8 cellular contexts compared by ENCODE assay signal in the genomic region with DNA sequence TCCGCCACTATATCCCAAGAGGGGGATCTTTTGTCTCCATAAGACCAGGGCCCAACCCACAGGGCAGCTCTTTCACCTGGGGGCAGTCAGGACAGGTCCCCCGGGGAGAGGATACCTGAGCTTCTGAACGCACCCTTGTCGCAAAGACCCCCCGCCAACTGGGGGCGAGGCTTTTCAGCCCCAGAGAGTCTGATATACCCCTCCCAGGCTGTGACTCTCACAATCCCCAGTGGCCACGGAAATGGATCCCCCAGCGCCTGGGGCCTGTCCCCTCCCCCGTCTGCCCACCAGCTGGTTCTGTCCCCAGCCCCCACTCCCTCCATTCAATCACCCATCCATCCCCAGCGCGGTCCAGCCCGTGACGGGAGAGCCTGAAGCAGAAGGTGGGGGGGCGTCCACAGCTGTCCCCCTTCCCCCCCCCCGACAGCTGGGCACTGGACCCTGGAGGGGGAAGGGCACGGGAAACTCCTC. TPM values are rescaled to one million over a fixed set of nuclear protein-coding genes. Genes with fewer than 3 reads are reported as not detected.
DNase-seq lines count a peak whose midpoint lies in the region; ATAC-seq and TF ChIP-seq lines count a peak whose summit lies in the region.

No MANE protein-coding gene starts in this region.

- no peak for TF ChIP-seq POLR2A in testis (IDR thresholded peaks at IDR 0.05)

- H3K36me3 ChIP-seq in brain microvascular endothelial cell (replicated peaks): no peaks in the 10 kb centered on the region
- no peaks in the 10 kb centered on the region for H3K36me3 ChIP-seq in liver (ENCODE audit: control insufficient read depth in 4 of 4, insufficient read depth in 3 of 4, low read depth in 1 of 4, low read length in 3 of 4)
- H3K36me3 ChIP-seq in testis (ENCODE audit: low read depth, missing control alignments): no peaks in the 10 kb centered on the region

- intact Hi-C loops in testis (cut with DNase I; ENCODE audit: low total_unique reads): no loop called here

- H3K27ac ChIP-seq in brain microvascular endothelial cell (no peak overlapping the region), liver (ENCODE audit: low read depth in 1 of 2, low read length in 2 of 2) (peak overlapping the region; percentile 36 to 53), testis (peak overlapping the region; percentile 82 to 91)

- ATAC-seq in HG03280 (IDR thresholded peaks at IDR 0.05; ENCODE audit: unreplicated experiment): no peak

- no peak overlapping the region for H3K9ac ChIP-seq in liver (ENCODE audit: low read depth in 1 of 2, low read length in 2 of 2)

- TF ChIP-seq CTCF in brain microvascular endothelial cell (IDR thresholded peaks at IDR 0.05; ENCODE audit: low read depth, low read length, missing control alignments): no peak
- TF ChIP-seq CTCF in liver (IDR thresholded peaks at IDR 0.05; ENCODE audit: low read depth, low read length, missing input control): no peak
- TF ChIP-seq CTCF in testis (IDR thresholded peaks at IDR 0.05): no peak

- peaks cover 0 to 12% (median 6%) of the 10 kb centered on the region in 4 donors for H3K4me1 ChIP-seq in liver (ENCODE audit: control insufficient read depth in 4 of 4, insufficient read depth in 4 of 4, low read length in 3 of 4)
- H3K4me1 ChIP-seq in testis: peaks cover 9% of the 10 kb centered on the region

- no peaks in the 10 kb centered on the region for H3K27me3 ChIP-seq in brain microvascular endothelial cell (replicated peaks)
- H3K27me3 ChIP-seq in liver (ENCODE audit: control insufficient read depth in 4 of 4, insufficient read depth in 4 of 4, low read length in 3 of 4): no peaks in the 10 kb centered on the region
- no peaks in the 10 kb centered on the region for H3K27me3 ChIP-seq in testis

- in situ Hi-C loops in brain microvascular endothelial cell (cut with HindIII; ENCODE audit: low pct_ligation_motif_present, low sequenced_read_pairs): no loop called here

- DNase-seq in NCI-H2227 (lab: John Stamatoyannopoulos, UW; ENCODE audit: unreplicated experiment) (peak; percentile 6), NCI-H2227 treated with DMSO at 0.1 percent for 48 hours (lab: John Stamatoyannopoulos, UW) (no peak), brain microvascular endothelial cell (no peak), testis (no peak), globus pallidus (ENCODE audit: low spot score) (no peak)
- DNase-seq in activated CD4-positive, CD25-positive, alpha-beta regulatory T cell treated with anti-CD3 and anti-CD28 coated beads, Interleukin-2, amount 50 U/mL, for 72 hours: no peak

- 48% methylated on average over 16 of the region's 16 CpGs for WGBS in liver
- WGBS in testis, 2 donors: 23 to 28% methylated on average over 8 to 16 of the region's 16 CpGs

- H3K9me3 ChIP-seq in liver (ENCODE audit: control insufficient read depth in 4 of 4, low read length in 3 of 4) (no peaks in the 10 kb centered on the region), testis (no peaks in the 10 kb centered on the region)

- H3K4me3 ChIP-seq in brain microvascular endothelial cell (ENCODE audit: low read depth, low read length) (peak overlapping the region; percentile 68), liver (ENCODE audit: low read depth in 1 of 3, low read length in 3 of 3) (peak overlapping the region; percentile 53 to 80 (median 62)), testis (peak overlapping the region; percentile 84 to 89)

- TF ChIP-seq RAD21 in liver (IDR thresholded peaks at IDR 0.05): no peak

TF ChIP-seq in liver, 16 proteins besides CTCF, POLR2A, EP300 and RAD21:
- no peak for TF ChIP-seq GABPA (IDR thresholded peaks at IDR 0.05 in 1 of 2, conservative IDR thresholded peaks at IDR 0.05 in 1 of 2)
- TF ChIP-seq FOXA1 (IDR thresholded peaks at IDR 0.05): no peak
- no peak for TF ChIP-seq ATF3 (IDR thresholded peaks at IDR 0.05)
- TF ChIP-seq SP1 (IDR thresholded peaks at IDR 0.05): no peak
- TF ChIP-seq FOXA2 (IDR thresholded peaks at IDR 0.05): no peak
- TF ChIP-seq ZBTB33 (IDR thresholded peaks at IDR 0.05): no peak
- no peak for TF ChIP-seq RXRA (IDR thresholded peaks at IDR 0.05)

RNA-seq across cellular contexts. Expression of gene DOCK6, which starts 0.9 kb away (rescaled TPM):
- total RNA-seq in liver: 10 to 100 TPM in 1 of 2 donors, 1 to 10 TPM in 1; 4.9 to 15.8 TPM
- polyA plus RNA-seq in liver: 10 to 100 TPM; 13.2 to 14.2 TPM
- 10 to 100 TPM; 32.5 to 45.0 TPM for total RNA-seq in testis
- polyA plus RNA-seq in testis (ENCODE audit: insufficient read depth, low read depth, low replicate concordance): 18.4 TPM

RNA-seq across cellular contexts. Expression of gene ANGPTL8, which starts 22.0 kb away (rescaled TPM):
- 10 to 100 TPM; 32.4 to 33.9 TPM for total RNA-seq in liver
- 100 to 1,000 TPM; 101 to 107 TPM for polyA plus RNA-seq in liver
- not detected for total RNA-seq in testis
- not detected for polyA plus RNA-seq in testis (ENCODE audit: insufficient read depth, low read depth, low replicate concordance)

RNA-seq across cellular contexts. Expression of gene TSPAN16, which starts 34.5 kb away (rescaled TPM):
- total RNA-seq in liver (not detected), testis (100 to 1,000 TPM in 1 of 2 donors, 10 to 100 TPM in 1; 42.5 to 137 TPM)
- polyA plus RNA-seq in liver (not detected), testis (ENCODE audit: insufficient read depth, low read depth, low replicate concordance) (180 TPM)

Comparison
In these comparisons a context has a peak if more than half of its experiments do, and no peak if none do; other contexts are left out.
1. RNA of gene ANGPTL8, which starts 22.0 kb away (total RNA-seq): 32.4 to 33.9 TPM in liver; not detected in testis; every median in the first group is over 10 times any median in the second.
2. RNA of gene TSPAN16, which starts 34.5 kb away (total RNA-seq): 42.5 to 137 TPM in testis; not detected in liver; every median in the first group is over 10 times any median in the second.
3. Peak in every context shown above with its lines, with median percentiles within 50 percentile points of each other: H3K4me3 ChIP-seq.